In the genomic region with DNA sequence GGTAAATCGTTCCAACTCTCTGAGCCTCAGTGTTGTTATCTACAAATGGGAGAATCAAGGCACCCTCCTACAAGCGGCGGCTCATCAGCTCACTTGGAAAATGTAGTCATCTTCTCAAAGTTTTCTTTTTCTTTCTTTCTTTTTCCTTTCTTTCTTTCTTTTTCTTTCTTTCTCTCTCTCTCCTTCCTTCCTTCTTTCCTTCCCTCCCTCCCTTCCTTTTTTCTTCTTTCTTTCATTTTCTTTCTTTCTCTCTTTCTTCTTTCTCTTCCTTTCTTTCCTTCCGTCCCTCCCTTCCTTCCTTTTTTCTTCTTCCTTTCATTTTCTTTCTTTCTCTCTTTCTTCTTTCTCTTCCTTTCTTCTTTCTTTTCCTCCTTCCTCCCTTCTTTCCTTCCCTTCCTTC, we compare ENCODE assay signal across 11 cellular contexts. TPM values are rescaled to one million over a fixed set of nuclear protein-coding genes. Genes with fewer than 3 reads are reported as not detected.
"Had no signal": no experiment of that assay in that cellular context is flagged by ENCODE, and none has a peak within 500 bp of the region (broad histone marks: within the 10 kb centered on the region; RNA-seq: fewer than 3 reads in every experiment).

No MANE protein-coding gene starts in this region.

- H3K9ac ChIP-seq: KMS-11 had no signal

- H3K9me3 ChIP-seq: HAP-1 had no signal

- FAIRE-seq: H1 had no signal

- H3K36me3 ChIP-seq: HAP-1 had no signal

- H2AFZ ChIP-seq: GM23338 had no signal

- H3K4me2 ChIP-seq: GM23338, KMS-11 had no signal

- DNase-seq: H7, IMR-90, Karpas-422, KBM-7 had no signal

- H3K4me3 ChIP-seq: GM23338, HAP-1 had no signal

- ATAC-seq: GM23338, HCT116 had no signal

- H3K27ac ChIP-seq: HL-60, KMS-11 had no signal

RNA-seq across cellular contexts. Expression of a gene that starts 55.0 kb away (rescaled TPM):
- total RNA-seq: GM23338, H1, HT1080, IMR-90 had no signal
- polyA plus RNA-seq: IMR-90 had no signal
